ENCODE assay signal across 19 cellular contexts in the genomic region with DNA sequence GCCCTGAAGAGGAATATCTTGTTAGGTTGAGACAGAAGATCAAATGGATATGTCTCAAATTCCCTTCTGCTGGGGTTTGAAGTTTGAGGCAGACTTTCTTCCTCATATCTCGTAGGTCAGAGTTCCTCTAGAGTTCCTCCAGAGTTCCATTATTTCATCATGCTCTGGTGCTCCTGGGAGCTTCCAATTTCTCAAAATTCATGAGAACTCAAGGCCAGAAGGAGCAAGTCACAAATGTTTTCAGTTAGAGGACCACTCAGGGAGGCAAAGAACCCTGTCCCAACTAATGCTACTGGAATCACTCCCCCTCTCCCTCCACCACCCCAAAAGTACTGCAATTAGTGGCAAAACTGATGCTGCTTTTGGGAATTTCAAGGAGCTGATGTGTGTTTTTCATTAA.
DNase-seq lines count a peak whose midpoint lies in the region; ATAC-seq and TF ChIP-seq lines count a peak whose summit lies in the region.
"Had no signal": no experiment of that assay in that cellular context is flagged by ENCODE, and none has a peak within 500 bp of the region (broad histone marks: within the 10 kb centered on the region; RNA-seq: fewer than 3 reads in every experiment).

No MANE protein-coding gene starts in this region.

- H2BK5ac ChIP-seq in mesendoderm (ENCODE audit: low read length) = no peak overlapping the region

- H3K4ac ChIP-seq in mesendoderm (ENCODE audit: low read depth, low read length) = no peak overlapping the region

- no CpG with 5 or more reads among the region's 1 CpG for WGBS in mesendoderm (ENCODE audit: extremely low coverage, insufficient coverage, low lambda C conversion rate)

- no peak overlapping the region for H3K56ac ChIP-seq in mesendoderm (ENCODE audit: low read length)

- H2BK120ac ChIP-seq in mesendoderm (ENCODE audit: low read depth, low read length) = peak overlapping the region; percentile 73

- H3K27ac ChIP-seq in mesendoderm (ENCODE audit: low read depth, low read length) = no peak overlapping the region
- H3K27ac ChIP-seq: SJSA1 had no signal

- no peaks in the 10 kb centered on the region for H3K27me3 ChIP-seq in mesendoderm (ENCODE audit: insufficient read depth, low read length, poor library complexity)
- H3K27me3 ChIP-seq: SJSA1 had no signal

- TF ChIP-seq CTCF in AG09319 (IDR thresholded peaks at IDR 0.05; ENCODE audit: low read depth, low read length) = no peak

- H4K5ac ChIP-seq in mesendoderm (ENCODE audit: low read length) = no peak overlapping the region

- H2AK5ac ChIP-seq in mesendoderm (ENCODE audit: low read length) = no peak overlapping the region

- peaks cover 2% of the 10 kb centered on the region for H3K4me1 ChIP-seq in mesendoderm (ENCODE audit: control insufficient read depth, low read depth, low read length)

- H2BK15ac ChIP-seq in mesendoderm (replicated peaks; ENCODE audit: low read depth) = no peak overlapping the region

- no peak overlapping the region for H3K4me2 ChIP-seq in mesendoderm (ENCODE audit: low read length)

- no peak overlapping the region for H4K8ac ChIP-seq in mesendoderm (ENCODE audit: low read depth, low read length)

- H3K79me2 ChIP-seq in mesendoderm (ENCODE audit: control insufficient read depth, insufficient read depth, low read length) = no peaks in the 10 kb centered on the region

- H3K9ac ChIP-seq in mesendoderm (ENCODE audit: low read length) = no peak overlapping the region

- H3K79me1 ChIP-seq in mesendoderm (ENCODE audit: low read length) = no peaks in the 10 kb centered on the region

- no peak overlapping the region for H3K23ac ChIP-seq in mesendoderm (ENCODE audit: low read length)

- no peak overlapping the region for H3K18ac ChIP-seq in mesendoderm (ENCODE audit: low read length)

- ATAC-seq in GM21723 (IDR thresholded peaks at IDR 0.05; ENCODE audit: unreplicated experiment) (no peak), HG02840 (IDR thresholded peaks at IDR 0.05; ENCODE audit: low FRiP score, unreplicated experiment) (no peak), GM18907 (IDR thresholded peaks at IDR 0.05; ENCODE audit: unreplicated experiment) (no peak)
- ATAC-seq: CD8-positive, alpha-beta T cell; HepG2; PC-3 had no signal

- no peaks in the 10 kb centered on the region for H3K36me3 ChIP-seq in mesendoderm (ENCODE audit: control insufficient read depth, insufficient read depth, low read length)
- H3K36me3 ChIP-seq: SJSA1 had no signal

- DNase-seq in AG09319 (ENCODE audit: extremely low read depth, low read depth) = peak; percentile 71
- peak; percentile 3 for DNase-seq in MV-4-11 (lab: John Stamatoyannopoulos, UW)
- DNase-seq in fibroblast of gingiva (ENCODE audit: low read depth) = peak; percentile 75
- no peak for DNase-seq in mesendoderm
- DNase-seq: C1 segment of cervical spinal cord; CD8-positive, alpha-beta T cell; DMS79 treated with DMSO at 0.1 percent for 48 hours; Karpas-422; NCI-H1105; NCI-H187 treated with DMSO at 0.1 percent for 48 hours; NCI-H524; NCI-H82; NK-92 treated with Interleukin-12 subunit alpha and Interleukin-12 subunit beta, amount 100 ng/mL, for 24 hours; PC-3 had no signal

- H3K4me3 ChIP-seq in mesendoderm (ENCODE audit: low read length) = no peak overlapping the region
- H3K4me3 ChIP-seq: SJSA1 had no signal
